17 cellular contexts compared by ENCODE assay signal in genomic region chr12:93918900-93919299, GRCh38.
DNase-seq lines count a peak whose midpoint lies in the region; ATAC-seq and TF ChIP-seq lines count a peak whose summit lies in the region.
"Had no signal": no experiment of that assay in that cellular context is flagged by ENCODE, and none has a peak within 500 bp of the region (broad histone marks: within the 10 kb centered on the region; RNA-seq: fewer than 3 reads in every experiment).

No MANE protein-coding gene starts in this region.

- H3K27me3 ChIP-seq in SK-N-SH (ENCODE audit: insufficient read depth): no peaks in the 10 kb centered on the region
- H3K27me3 ChIP-seq in ascending aorta: no peaks in the 10 kb centered on the region
- H3K27me3 ChIP-seq: BLaER1 had no signal

- intact Hi-C loops in ascending aorta (cut with DNase I): loop anchor here (1.0 to 10.0 kb wide), 6 partner anchors 25 to 347 kb away; partner anchors contain the start of gene SOCS2

- POLR2A ChIA-PET in SK-N-SH (lab: Yijun Ruan, JAX): no interaction called here

- H2AFZ ChIP-seq in SK-N-SH (ENCODE audit: low read depth): peak overlapping the region; percentile 61; the same call in 1 of the 2 replicates

- CTCF ChIA-PET in SK-N-SH (lab: Yijun Ruan, JAX): no interaction called here

- H3K36me3 ChIP-seq in SK-N-SH (replicated peaks in 1 of 2; ENCODE audit: control insufficient read depth in 1 of 2, insufficient read depth in 2 of 2, low read length in 1 of 2) (no peaks in the 10 kb centered on the region), ascending aorta (no peaks in the 10 kb centered on the region)
- H3K36me3 ChIP-seq: BLaER1 had no signal

- H3K9ac ChIP-seq in SK-N-SH: peak overlapping the region; percentile 70; the same call in 1 of the 2 replicates
- H3K9ac ChIP-seq: BLaER1 had no signal

- no peaks in the 10 kb centered on the region for H3K79me2 ChIP-seq in SK-N-SH (ENCODE audit: insufficient read depth)

- peaks cover 3% of the 10 kb centered on the region for H3K9me3 Mint-ChIP-seq in osteocyte (ENCODE audit: unreplicated experiment)

- H4K20me1 ChIP-seq in SK-N-SH (ENCODE audit: insufficient read depth): no peaks in the 10 kb centered on the region
- H4K20me1 ChIP-seq: BLaER1 had no signal

- H3K4me1 ChIP-seq in SK-N-SH (ENCODE audit: control insufficient read depth in 1 of 2, insufficient read depth in 2 of 2, low read depth in 1 of 2, low read length in 1 of 2): peaks cover 0 to 21% of the 10 kb centered on the region in 2 experiments; a peak in 1 of 4 replicates
- H3K4me1 ChIP-seq in ascending aorta: peaks cover 4 to 22% of the 10 kb centered on the region in 2 donors

- H3K4me3 ChIP-seq in SK-N-SH (ENCODE audit: low read depth in 2 of 2, low read length in 1 of 2) (no peak overlapping the region), ascending aorta (no peak overlapping the region)
- H3K4me3 ChIP-seq: BLaER1 had no signal

- H3K36me3 Mint-ChIP-seq in osteocyte (ENCODE audit: unreplicated experiment): peaks cover 3% of the 10 kb centered on the region

- DNase-seq in SK-N-SH: no peak
- DNase-seq in ascending aorta (ENCODE audit: low spot score in 2 of 2): no peak
- no peak for DNase-seq in osteocyte (ENCODE audit: extremely low spot score, unreplicated experiment)
- no peak for DNase-seq in NCI-H2029 (lab: John Stamatoyannopoulos, UW)
- DNase-seq in stimulated activated CD4-positive, alpha-beta T cell treated with anti-CD3 and anti-CD28 coated beads, Interleukin-4, amount 100 ng/mL, for 1 hour: no peak
- no peak for DNase-seq in superior temporal gyrus (ENCODE audit: extremely low spot score)
- DNase-seq: 8988T, DMS79 treated with DMSO at 0.1 percent for 48 hours, NCI-H1417, NCI-H187 treated with DMSO at 0.1 percent for 48 hours, NCI-H526 treated with DMSO at 0.1 percent for 48 hours, RPMI8226, SIG-M5, SW 1271 had no signal

- 78% methylated on average over 4 of the region's 4 CpGs for WGBS in SK-N-SH (ENCODE audit: low lambda C conversion rate)

- H3K9me2 ChIP-seq in SK-N-SH: no peaks in the 10 kb centered on the region

- TF ChIP-seq CTCF in SK-N-SH (IDR thresholded peaks at IDR 0.05) (no peak), ascending aorta (IDR thresholded peaks at IDR 0.05) (no peak), osteocyte (IDR thresholded peaks at IDR 0.05) (no peak)

- H3K9me3 ChIP-seq in SK-N-SH (no peaks in the 10 kb centered on the region), ascending aorta (no peaks in the 10 kb centered on the region)
- H3K9me3 ChIP-seq: BLaER1 had no signal

- ATAC-seq in SK-N-SH treated with all-trans-retinoic acid at 6 μM for 48 hours (no peak), HG02884 (IDR thresholded peaks at IDR 0.05; ENCODE audit: unreplicated experiment) (no peak)

- no peak overlapping the region for H3K4me3 Mint-ChIP-seq in osteocyte (ENCODE audit: unreplicated experiment)

- no peaks in the 10 kb centered on the region for H3K27me3 Mint-ChIP-seq in osteocyte (ENCODE audit: unreplicated experiment)

- H3F3A ChIP-seq in SK-N-SH (replicated peaks; ENCODE audit: insufficient read depth): peaks cover 28% of the 10 kb centered on the region

- no peak for TF ChIP-seq RAD21 in SK-N-SH (IDR thresholded peaks at IDR 0.05; ENCODE audit: low read length)

- TF ChIP-seq EP300 in SK-N-SH (IDR thresholded peaks at IDR 0.05; ENCODE audit: borderline replicate concordance in 1 of 2, low read depth in 1 of 2, low read length in 1 of 2): no peak

- H3K27ac Mint-ChIP-seq in osteocyte (ENCODE audit: unreplicated experiment): peak overlapping the region; percentile 98

- peak overlapping the region in 1 of 2 experiments; percentile 91; a peak in 2 of 4 replicates for H3K27ac ChIP-seq in SK-N-SH (ENCODE audit: low read depth in 2 of 2, low read length in 1 of 2)
- peak overlapping the region; percentile 91 to 94 for H3K27ac ChIP-seq in ascending aorta
- H3K27ac ChIP-seq: BLaER1 had no signal

- H3K4me2 ChIP-seq in SK-N-SH: 0 out of 2 replicates have a peak overlapping the region, but pooled peaks have one; percentile 37
- H3K4me2 ChIP-seq: BLaER1 had no signal

- H3K4me1 Mint-ChIP-seq in osteocyte (ENCODE audit: unreplicated experiment): peaks cover 48% of the 10 kb centered on the region

TF ChIP-seq in SK-N-SH, 30 proteins besides CTCF, POLR2A, EP300 and RAD21:
- TF ChIP-seq EZH2phosphoT487 (IDR thresholded peaks at IDR 0.05; ENCODE audit: borderline replicate concordance, low read depth): no peak

TF ChIP-seq in SK-N-SH treated with all-trans-retinoic acid at 6 μM for 48 hours, 23 proteins besides CTCF, POLR2A, EP300 and RAD21:
- no peak for TF ChIP-seq TCF4 (CRISPR knock-in tag; IDR thresholded peaks at IDR 0.05; ENCODE audit: borderline replicate concordance)
- TF ChIP-seq TOX (CRISPR knock-in tag; IDR thresholded peaks at IDR 0.05; ENCODE audit: borderline replicate concordance): no peak
- no peak for TF ChIP-seq ZFP3 (CRISPR knock-in tag; IDR thresholded peaks at IDR 0.05)
- TF ChIP-seq RARB (CRISPR knock-in tag; IDR thresholded peaks at IDR 0.05): no peak
- TF ChIP-seq ZNF70 (CRISPR knock-in tag; IDR thresholded peaks at IDR 0.05): no peak
- no peak for TF ChIP-seq POU6F1 (CRISPR knock-in tag; IDR thresholded peaks at IDR 0.05; ENCODE audit: borderline replicate concordance, low read depth)
- TF ChIP-seq PPARA (CRISPR knock-in tag; IDR thresholded peaks at IDR 0.05; ENCODE audit: borderline replicate concordance): no peak
- TF ChIP-seq SNAI2 (CRISPR knock-in tag; IDR thresholded peaks at IDR 0.05): no peak
- TF ChIP-seq ARNTL (CRISPR knock-in tag; IDR thresholded peaks at IDR 0.05; ENCODE audit: borderline replicate concordance, low read depth): no peak
- TF ChIP-seq ZNF8 (CRISPR knock-in tag; IDR thresholded peaks at IDR 0.05): no peak
- TF ChIP-seq ZNF565 (CRISPR knock-in tag; conservative IDR thresholded peaks at IDR 0.05; ENCODE audit: low read depth): no peak
- no peak for TF ChIP-seq CSRNP3 (CRISPR knock-in tag; IDR thresholded peaks at IDR 0.05)
- TF ChIP-seq ISL1 (CRISPR knock-in tag; IDR thresholded peaks at IDR 0.05): no peak
- TF ChIP-seq ZC3H10 (CRISPR knock-in tag; IDR thresholded peaks at IDR 0.05): no peak
- TF ChIP-seq ESRRG (CRISPR knock-in tag; IDR thresholded peaks at IDR 0.05): no peak
- no peak for TF ChIP-seq PATZ1 (CRISPR knock-in tag; IDR thresholded peaks at IDR 0.05; ENCODE audit: borderline replicate concordance)
- no peak for TF ChIP-seq ZFP30 (CRISPR knock-in tag; IDR thresholded peaks at IDR 0.05)
- TF ChIP-seq OSR1 (CRISPR knock-in tag; IDR thresholded peaks at IDR 0.05): no peak
- no peak for TF ChIP-seq CSDC2 (CRISPR knock-in tag; IDR thresholded peaks at IDR 0.05)
- TF ChIP-seq GLIS3 (CRISPR knock-in tag; IDR thresholded peaks at IDR 0.05): no peak
